In genomic region chr1:161671045-161671823, GRCh38 we compare ENCODE assay signal across 7 cellular contexts. TPM values are rescaled to one million over a fixed set of nuclear protein-coding genes. Genes with fewer than 3 reads are reported as not detected.
"Had no signal": no experiment of that assay in that cellular context is flagged by ENCODE, and none has a peak within 500 bp of the region (broad histone marks: within the 10 kb centered on the region; RNA-seq: fewer than 3 reads in every experiment).

No MANE protein-coding gene starts in this region.

RNA-seq across cellular contexts. Expression of gene FCGR2B, which starts 8.3 kb away (rescaled TPM):
- total RNA-seq: activated CD4-positive, alpha-beta T cell treated with anti-CD3 and anti-CD28 coated beads, Interleukin-2, amount 10 ng/mL, durations not matched to agents 24 days and 14 days; activated CD8-positive, alpha-beta T cell treated with anti-CD3 and anti-CD28 coated beads, Interleukin-2, amount 10 ng/mL, durations not matched to agents 7 days and 5 days had no signal

RNA-seq across cellular contexts. Expression of gene FCRLA, which starts 35.8 kb away (rescaled TPM):
- total RNA-seq: activated CD4-positive, alpha-beta T cell treated with anti-CD3 and anti-CD28 coated beads, Interleukin-2, amount 10 ng/mL, durations not matched to agents 24 days and 14 days; activated CD8-positive, alpha-beta T cell treated with anti-CD3 and anti-CD28 coated beads, Interleukin-2, amount 10 ng/mL, durations not matched to agents 7 days and 5 days; body of pancreas; frontal cortex; vagina had no signal
- polyA plus RNA-seq: pancreas had no signal

RNA-seq across cellular contexts. Expression of gene FCGR3B, which starts 40.3 kb away (rescaled TPM):
- total RNA-seq: activated CD4-positive, alpha-beta T cell treated with anti-CD3 and anti-CD28 coated beads, Interleukin-2, amount 10 ng/mL, durations not matched to agents 24 days and 14 days; activated CD8-positive, alpha-beta T cell treated with anti-CD3 and anti-CD28 coated beads, Interleukin-2, amount 10 ng/mL, durations not matched to agents 7 days and 5 days; body of pancreas had no signal
- polyA plus RNA-seq: naive thymus-derived CD4-positive, alpha-beta T cell had no signal

RNA-seq across cellular contexts. Expression of gene FCRLB, which starts 50.1 kb away (rescaled TPM):
- total RNA-seq: activated CD4-positive, alpha-beta T cell treated with anti-CD3 and anti-CD28 coated beads, Interleukin-2, amount 10 ng/mL, durations not matched to agents 24 days and 14 days; body of pancreas; vagina had no signal
